Comparison of ENCODE assay signal across 8 cellular contexts in genomic region chr21:38993561-38993960, GRCh38.
DNase-seq lines count a peak whose midpoint lies in the region; ATAC-seq, FAIRE-seq and TF ChIP-seq lines count a peak whose summit lies in the region.

No MANE protein-coding gene starts in this region.

- H3K9me3 ChIP-seq in trophoblast cell (ENCODE audit: insufficient read depth, low read depth, low read length), result no peaks in the 10 kb centered on the region

- H3K4me1 ChIP-seq in trophoblast cell (ENCODE audit: control insufficient read depth in 1 of 2, insufficient read depth in 2 of 2, low read length in 2 of 2), result peaks cover 3 to 11% of the 10 kb centered on the region in 2 experiments

- ATAC-seq in HG03354 (IDR thresholded peaks at IDR 0.05; ENCODE audit: poor library complexity, severe bottlenecking, unreplicated experiment), result no peak
- no peak for ATAC-seq in HG03039 (IDR thresholded peaks at IDR 0.05; ENCODE audit: unreplicated experiment)

- WGBS in trophoblast cell (ENCODE audit: extremely low coverage, insufficient coverage, insufficient read length), result no CpG with 5 or more reads among the region's 4 CpGs

- DNase-seq in AG10803 (ENCODE audit: low read depth) (peak; percentile 90), RPMI8226 (peak; percentile 37), fibroblast of the aortic adventitia (ENCODE audit: low read depth) (peak; percentile 98), trophoblast cell (peak in 1 of 2 donors; percentile 40), GM12891 (ENCODE audit: insufficient read length, low spot score) (no peak), islet precursor cell (no peak)

- peaks cover 3% of the 10 kb centered on the region for H3K79me1 ChIP-seq in trophoblast cell (ENCODE audit: low read length)

- no peaks in the 10 kb centered on the region for H3K27me3 ChIP-seq in trophoblast cell (ENCODE audit: insufficient read depth, low read length)

- no peak overlapping the region for H2BK5ac ChIP-seq in trophoblast cell (ENCODE audit: low read depth, low read length, poor library complexity)

- FAIRE-seq in GM12891 (lab: Jason Lieb, UNC), result no peak

- H3K27ac ChIP-seq in trophoblast cell (ENCODE audit: low read depth, low read length), result no peak overlapping the region

- TF ChIP-seq POLR2A in GM12891 (IDR thresholded peaks at IDR 0.05; ENCODE audit: low read depth, low read length), result no peak

- H3K79me2 ChIP-seq in trophoblast cell (ENCODE audit: control insufficient read depth, insufficient read depth, low read length, poor library complexity), result peaks cover 2% of the 10 kb centered on the region

- H3K4me2 ChIP-seq in trophoblast cell (ENCODE audit: low read length), result peak overlapping the region; percentile 7

- no peak overlapping the region for H3K4ac ChIP-seq in trophoblast cell (ENCODE audit: low read depth, low read length)

- TF ChIP-seq CTCF in AG10803 (conservative IDR thresholded peaks at IDR 0.05; ENCODE audit: low read length) (no peak), fibroblast of the aortic adventitia (IDR thresholded peaks at IDR 0.05; ENCODE audit: insufficient read depth, low read length) (no peak)

- no peak overlapping the region for H3K4me3 ChIP-seq in AG10803 (ENCODE audit: low read length)
- no peak overlapping the region for H3K4me3 ChIP-seq in fibroblast of the aortic adventitia (ENCODE audit: low read depth, low read length)
- H3K4me3 ChIP-seq in trophoblast cell (ENCODE audit: low read depth, low read length), result no peak overlapping the region

- no peak overlapping the region for H3K18ac ChIP-seq in trophoblast cell (ENCODE audit: low read length)

- no peak overlapping the region for H2BK120ac ChIP-seq in trophoblast cell (ENCODE audit: insufficient read depth, low read length, poor library complexity)

- H3K36me3 ChIP-seq in trophoblast cell (ENCODE audit: control insufficient read depth in 1 of 2, insufficient read depth in 2 of 2, low read length in 2 of 2), result no peaks in the 10 kb centered on the region

- H2AFZ ChIP-seq in trophoblast cell (ENCODE audit: insufficient read depth, low read length, poor library complexity), result no peak overlapping the region

- H3K14ac ChIP-seq in trophoblast cell (ENCODE audit: low read length), result no peak overlapping the region

- H2AK5ac ChIP-seq in trophoblast cell (ENCODE audit: low read length), result no peak overlapping the region

- H4K12ac ChIP-seq in trophoblast cell (ENCODE audit: low read depth, low read length), result no peak overlapping the region

- no peak overlapping the region for H4K8ac ChIP-seq in trophoblast cell (ENCODE audit: low read depth, low read length)

- H3K23ac ChIP-seq in trophoblast cell (ENCODE audit: low read length), result no peak overlapping the region

- H3K9ac ChIP-seq in trophoblast cell (ENCODE audit: low read length), result no peak overlapping the region

- no peak overlapping the region for H2BK12ac ChIP-seq in trophoblast cell (ENCODE audit: low read length)

- peak overlapping the region; percentile 60 for H4K91ac ChIP-seq in trophoblast cell (ENCODE audit: low read depth, low read length)

TF ChIP-seq in GM12891, 5 proteins besides CTCF, POLR2A, EP300 and RAD21:
- no peak for TF ChIP-seq POU2F2 (IDR thresholded peaks at IDR 0.05; ENCODE audit: low read depth, low read length)
- no peak for TF ChIP-seq POLR2AphosphoS5 (IDR thresholded peaks at IDR 0.05; ENCODE audit: low read depth, low read length)
- TF ChIP-seq TAF1 (IDR thresholded peaks at IDR 0.05; ENCODE audit: low read depth, low read length), result no peak
- no peak for TF ChIP-seq SPI1 (IDR thresholded peaks at IDR 0.05; ENCODE audit: low read depth, low read length)

Comparison
In these comparisons a context has a peak if more than half of its experiments do, and no peak if none do; other contexts are left out.
1. DNase-seq: peak in AG10803 (single experiment), RPMI8226 (single experiment) and fibroblast of the aortic adventitia (single experiment); none in GM12891 (single experiment) and islet precursor cell (single experiment).